9 cellular contexts compared by ENCODE assay signal in the genomic region with DNA sequence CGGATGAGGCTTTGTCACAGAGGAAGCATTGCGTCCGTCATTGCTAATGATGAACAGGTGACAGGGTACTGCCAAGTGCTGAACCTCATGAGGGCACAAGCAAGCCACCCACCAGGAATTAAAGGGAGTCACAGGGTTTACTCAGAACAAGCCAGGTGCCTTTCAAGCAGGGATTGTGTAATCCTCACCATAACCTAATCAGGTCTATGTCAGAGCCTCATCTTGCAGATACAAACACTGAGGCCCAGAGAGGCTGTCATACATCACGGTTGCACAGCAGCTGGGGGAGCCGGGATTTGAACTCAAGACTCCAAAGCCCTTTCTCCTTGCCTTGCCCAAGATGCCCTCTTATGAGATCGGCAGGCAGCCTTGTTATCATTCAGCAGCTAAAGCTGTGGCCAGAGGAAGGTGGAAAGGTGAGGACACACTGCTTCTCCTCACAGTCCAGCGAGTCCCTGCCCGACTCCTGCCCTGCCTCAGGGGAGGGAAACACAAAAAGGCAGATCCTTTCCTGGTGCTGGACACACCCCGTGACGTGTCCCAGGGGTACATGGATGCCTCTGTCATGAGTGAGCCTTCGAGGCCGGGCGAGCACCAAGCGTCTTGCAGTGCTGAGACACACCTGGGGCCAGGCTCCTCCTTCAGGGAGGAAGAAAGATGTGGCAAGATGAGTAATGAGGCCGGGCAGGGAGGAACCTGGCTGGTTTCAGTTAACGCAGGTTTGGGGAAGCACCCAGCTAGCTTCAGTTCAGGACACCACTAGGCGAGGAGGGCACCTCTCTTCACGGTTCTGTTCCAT.
DNase-seq lines count a peak whose midpoint lies in the region; ATAC-seq and TF ChIP-seq lines count a peak whose summit lies in the region.
"Had no signal": no experiment of that assay in that cellular context is flagged by ENCODE, and none has a peak within 500 bp of the region (broad histone marks: within the 10 kb centered on the region; RNA-seq: fewer than 3 reads in every experiment).

No MANE protein-coding gene starts in this region.

- no peak overlapping the region for H3K27ac Mint-ChIP-seq in endodermal cell
- H3K27ac Mint-ChIP-seq: nephron had no signal

- ATAC-seq in GM18498 (IDR thresholded peaks at IDR 0.05; ENCODE audit: unreplicated experiment) = peak; percentile 64
- ATAC-seq in GM21526 (IDR thresholded peaks at IDR 0.05; ENCODE audit: low FRiP score, unreplicated experiment) = peak; percentile 56

- H3K4me1 ChIP-seq in endodermal cell (ENCODE audit: control insufficient read depth, insufficient read depth, low read length) = peaks cover 3% of the 10 kb centered on the region

- no peaks in the 10 kb centered on the region for H3K27me3 ChIP-seq in endodermal cell (ENCODE audit: control insufficient read depth, insufficient read depth, low read length, poor library complexity, severe bottlenecking)

- no peaks in the 10 kb centered on the region for H3K9me3 Mint-ChIP-seq in endodermal cell
- H3K9me3 Mint-ChIP-seq: nephron had no signal

- WGBS in endodermal cell (ENCODE audit: insufficient coverage in 1 of 2, insufficient read length in 1 of 2), 2 experiments = 91 to 97% methylated on average over 12 to 18 of the region's 18 CpGs

- DNase-seq in HT-29 (ENCODE audit: low spot score) = peak; percentile 27
- DNase-seq in germinal center (ENCODE audit: low spot score) = peak; percentile 80
- no peak for DNase-seq in UCSD-AML1 (lab: John Stamatoyannopoulos, UW; ENCODE audit: unreplicated experiment)
- no peak for DNase-seq in endodermal cell
- DNase-seq in glomerular visceral epithelial cell (ENCODE audit: extremely low spot score) = no peak
- DNase-seq in KG1 (lab: John Stamatoyannopoulos, UW) = no peak

- no peaks in the 10 kb centered on the region for H3K36me3 Mint-ChIP-seq in endodermal cell (ENCODE audit: low read depth)

- no peaks in the 10 kb centered on the region for H3K9me3 ChIP-seq in endodermal cell (ENCODE audit: control insufficient read depth, low read length)

- peaks cover 17% of the 10 kb centered on the region for H3K27me3 Mint-ChIP-seq in endodermal cell (ENCODE audit: insufficient read depth)

- no peaks in the 10 kb centered on the region for H3K36me3 ChIP-seq in endodermal cell (ENCODE audit: control insufficient read depth, insufficient read depth, low read length)

- H3K9ac ChIP-seq in endodermal cell (ENCODE audit: extremely low read depth, low read length, poor library complexity, severe bottlenecking) = no peak overlapping the region

- no peak overlapping the region for H3K4me3 Mint-ChIP-seq in endodermal cell
- H3K4me3 Mint-ChIP-seq: nephron had no signal

- no peak overlapping the region for H3K27ac ChIP-seq in endodermal cell (ENCODE audit: low read depth, low read length)

- TF ChIP-seq CTCF in endodermal cell (conservative IDR thresholded peaks at IDR 0.05) = no peak

- H3K4me3 ChIP-seq in endodermal cell (ENCODE audit: low read length) = no peak overlapping the region

- H3K4me1 Mint-ChIP-seq in endodermal cell = no peaks in the 10 kb centered on the region

Comparison
In these comparisons a context has a peak if more than half of its experiments do, and no peak if none do; other contexts are left out.
1. DNase-seq: peak in HT-29 (single experiment) and germinal center (single experiment); none in UCSD-AML1 (single experiment), endodermal cell (single experiment), glomerular visceral epithelial cell (single experiment) and KG1 (single experiment).